8 cellular contexts compared by ENCODE assay signal in the genomic region with DNA sequence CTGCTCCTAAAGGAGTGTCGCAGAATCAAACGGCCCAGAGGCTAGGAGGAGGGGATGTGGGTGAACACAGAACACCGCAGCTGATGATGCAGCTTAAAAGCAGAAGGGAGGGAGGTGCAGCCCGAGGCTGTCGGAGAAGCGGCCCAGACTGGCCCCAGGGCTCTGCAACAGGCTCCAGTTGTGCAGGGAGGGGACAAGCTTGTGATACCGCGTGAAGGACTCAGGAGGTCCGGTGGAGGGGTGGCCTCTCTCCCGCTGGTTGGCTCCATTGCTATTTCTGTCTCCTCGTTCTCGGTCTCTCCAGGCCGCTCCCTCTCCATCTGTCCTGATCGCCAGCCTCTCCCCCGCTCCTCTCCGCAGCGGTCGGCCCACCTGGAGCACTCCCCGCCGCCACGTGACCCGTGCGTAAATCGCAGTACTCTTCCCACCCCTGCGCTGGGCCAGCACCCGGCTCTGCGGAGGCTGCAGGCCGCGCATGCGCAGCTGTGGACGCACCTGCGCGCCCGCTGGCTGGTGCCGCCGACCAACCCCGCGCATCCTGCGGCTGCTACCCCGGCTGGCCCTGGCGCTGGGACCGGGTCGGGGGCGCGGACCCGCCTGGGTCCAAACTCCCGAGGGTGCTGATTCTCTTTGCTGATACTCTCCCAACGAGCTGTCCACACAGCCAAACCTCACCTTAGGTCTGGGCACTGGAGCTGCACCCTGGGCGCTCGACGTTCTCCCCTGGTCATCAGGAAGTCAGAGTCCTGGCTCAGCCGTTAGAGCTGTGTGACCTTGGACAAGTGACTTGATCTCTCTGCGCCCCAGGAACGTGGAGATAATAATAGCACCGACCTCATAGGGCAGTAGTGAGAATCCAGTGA. TPM values are rescaled to one million over a fixed set of nuclear protein-coding genes. Genes with fewer than 3 reads are reported as not detected.
DNase-seq lines count a peak whose midpoint lies in the region; ATAC-seq, FAIRE-seq and TF ChIP-seq lines count a peak whose summit lies in the region.

No MANE protein-coding gene starts in this region.

- H3K4me2 ChIP-seq in astrocyte (ENCODE audit: low read length): peak overlapping the region; percentile 86

- H3K27me3 Mint-ChIP-seq in T-helper 2 cell treated with Interferon-gamma antibody and Interleukin-4, amounts not matched to agents 5 μg/mL and 100 μg/mL, for 36 hours (ENCODE audit: low read depth): peaks cover 15% of the 10 kb centered on the region
- peaks cover 18% of the 10 kb centered on the region for H3K27me3 Mint-ChIP-seq in astrocyte (ENCODE audit: low read depth, unreplicated experiment)

- no peaks in the 10 kb centered on the region for H3K36me3 ChIP-seq in GM06990 (ENCODE audit: control insufficient read depth, insufficient read depth, low read length)
- no peaks in the 10 kb centered on the region for H3K36me3 ChIP-seq in astrocyte (ENCODE audit: insufficient read depth, low read length)

- H3K27me3 ChIP-seq in GM06990 (replicated peaks; ENCODE audit: control insufficient read depth, insufficient read depth, low read length) (no peaks in the 10 kb centered on the region; the same call in none of the 2 replicates), astrocyte (ENCODE audit: insufficient read depth, low read length) (peaks cover 20% of the 10 kb centered on the region)

- DNase-seq in GM06990 (ENCODE audit: extremely low read depth, insufficient read length): peak; percentile 66
- DNase-seq in NCI-H187 (lab: John Stamatoyannopoulos, UW): peak; percentile 61 to 80
- peak; percentile 82 for DNase-seq in T-helper 2 cell treated with Interferon-gamma antibody and Interleukin-4, amounts not matched to agents 5 μg/mL and 100 μg/mL, for 36 hours (ENCODE audit: low spot score)
- DNase-seq in astrocyte (ENCODE audit: low read depth): no peak
- DNase-seq in hypothalamus (lab: John Stamatoyannopoulos, UW): peak in 49 of 51 donors; percentile 18 to 85 (median 61)
- no peak for DNase-seq in retinal pigment epithelial cell (ENCODE audit: low read depth)

- no peak for FAIRE-seq in astrocyte (lab: Jason Lieb, UNC)

- H3K4me3 ChIP-seq in GM06990 (replicated peaks; ENCODE audit: low read depth, low read length) (peak overlapping the region; percentile 48), astrocyte (ENCODE audit: insufficient read depth, low read depth, low read length) (peak overlapping the region; percentile 44), retinal pigment epithelial cell (ENCODE audit: low read length) (peak overlapping the region; percentile 51)

- H3K9me3 ChIP-seq in astrocyte (ENCODE audit: insufficient read depth, low read depth, low read length): no peaks in the 10 kb centered on the region

- no peaks in the 10 kb centered on the region for H4K20me1 ChIP-seq in astrocyte (ENCODE audit: insufficient read depth, low read length)

- H3K79me2 ChIP-seq in astrocyte (ENCODE audit: insufficient read depth, low read length): no peaks in the 10 kb centered on the region

- peaks cover 19% of the 10 kb centered on the region for H3K4me1 Mint-ChIP-seq in T-helper 2 cell treated with Interferon-gamma antibody and Interleukin-4, amounts not matched to agents 5 μg/mL and 100 μg/mL, for 36 hours (ENCODE audit: low read depth)
- peaks cover 5% of the 10 kb centered on the region for H3K4me1 Mint-ChIP-seq in astrocyte (ENCODE audit: low read depth, unreplicated experiment)

- peak overlapping the region; percentile 82 for H3K4me3 Mint-ChIP-seq in T-helper 2 cell treated with Interferon-gamma antibody and Interleukin-4, amounts not matched to agents 5 μg/mL and 100 μg/mL, for 36 hours
- peak overlapping the region; percentile 79 for H3K4me3 Mint-ChIP-seq in astrocyte (ENCODE audit: unreplicated experiment)

- H3K36me3 Mint-ChIP-seq in T-helper 2 cell treated with Interferon-gamma antibody and Interleukin-4, amounts not matched to agents 5 μg/mL and 100 μg/mL, for 36 hours (ENCODE audit: low read depth): no peaks in the 10 kb centered on the region
- H3K36me3 Mint-ChIP-seq in astrocyte (ENCODE audit: low read depth, unreplicated experiment): no peaks in the 10 kb centered on the region

- no peak overlapping the region for H3K27ac ChIP-seq in astrocyte (ENCODE audit: low read depth, low read length)

- peak overlapping the region; percentile 62 for H2AFZ ChIP-seq in astrocyte (ENCODE audit: low read depth, low read length)

- ATAC-seq in HG03521 (IDR thresholded peaks at IDR 0.05; ENCODE audit: unreplicated experiment) (no peak), GM19328 (IDR thresholded peaks at IDR 0.05; ENCODE audit: unreplicated experiment) (no peak)

- peaks cover 14% of the 10 kb centered on the region for H3K4me1 ChIP-seq in astrocyte (ENCODE audit: insufficient read depth, low read length)

- no peak overlapping the region for H3K9ac ChIP-seq in astrocyte (ENCODE audit: low read length)

- H3K27ac Mint-ChIP-seq in T-helper 2 cell treated with Interferon-gamma antibody and Interleukin-4, amounts not matched to agents 5 μg/mL and 100 μg/mL, for 36 hours: peak overlapping the region; percentile 72
- no peak overlapping the region for H3K27ac Mint-ChIP-seq in astrocyte (ENCODE audit: unreplicated experiment)

- TF ChIP-seq CTCF in GM06990 (IDR thresholded peaks at IDR 0.05; ENCODE audit: insufficient read depth, low read length, poor library complexity, severe bottlenecking) (no peak), astrocyte (IDR thresholded peaks at IDR 0.05; ENCODE audit: insufficient read depth, low read depth, low read length) (no peak), retinal pigment epithelial cell (conservative IDR thresholded peaks at IDR 0.05; ENCODE audit: low read depth, low read length) (no peak)

- H3K9me3 Mint-ChIP-seq in T-helper 2 cell treated with Interferon-gamma antibody and Interleukin-4, amounts not matched to agents 5 μg/mL and 100 μg/mL, for 36 hours: no peaks in the 10 kb centered on the region
- peaks cover 2% of the 10 kb centered on the region for H3K9me3 Mint-ChIP-seq in astrocyte (ENCODE audit: unreplicated experiment)

RNA-seq across cellular contexts. Expression of a gene that starts 3.7 kb away (rescaled TPM):
- total RNA-seq in astrocyte: 39.6 and 45.4 TPM in 2 replicates

Comparison
In these comparisons a context has a peak if more than half of its experiments do, and no peak if none do; other contexts are left out.
1. DNase-seq: peak in GM06990 (single experiment), NCI-H187 (2 of 2), T-helper 2 cell treated with Interferon-gamma antibody and Interleukin-4, amounts not matched to agents 5 μg/mL and 100 μg/mL, for 36 hours (single experiment) and hypothalamus (49 of 51); none in astrocyte (single experiment) and retinal pigment epithelial cell (single experiment).
2. Peak in every context shown above with its lines, with median percentiles within 50 percentile points of each other: H3K4me3 ChIP-seq.